ENCODE assay signal across 28 cellular contexts in genomic region chr22:26835023-26835422, GRCh38.
"Had no signal": no experiment of that assay in that cellular context is flagged by ENCODE, and none has a peak within 500 bp of the region (broad histone marks: within the 10 kb centered on the region; RNA-seq: fewer than 3 reads in every experiment).

No MANE protein-coding gene starts in this region.

- DNase-seq: stimulated activated CD4-positive, alpha-beta T cell treated with anti-CD3 and anti-CD28 coated beads, Interleukin-2, amount 100 ng/mL, for 48 hours; stimulated activated CD4-positive, alpha-beta T cell treated with anti-CD3 and anti-CD28 coated beads, Interleukin-4, amount 100 ng/mL, for 1 hour; stimulated activated CD4-positive, alpha-beta T cell treated with anti-CD3 and anti-CD28 coated beads, Interleukin-4, amount 100 ng/mL, for 24 hours; stimulated activated CD4-positive, alpha-beta T cell treated with anti-CD3 and anti-CD28 coated beads, Interleukin-4, amount 100 ng/mL, for 4 hours; stimulated activated CD8-positive, alpha-beta memory T cell treated with anti-CD3 and anti-CD28 coated beads, Interleukin-4, amount 100 ng/mL, for 48 hours; stimulated activated naive B cell treated with anti-CD40 and anti-IgM and Interleukin-4, amounts not matched to agents 10 μg/mL and 1 μg/mL and 100 μg/mL, for 72 hours; stimulated activated naive CD4-positive, alpha-beta T cell; stimulated activated naive CD4-positive, alpha-beta T cell treated with Interleukin-2 at 50 U/mL for 16 hours; stimulated activated naive CD8-positive, alpha-beta T cell treated with anti-CD3 and anti-CD28 coated beads, Interleukin-15, amount 100 ng/mL, for 72 hours; stimulated activated naive CD8-positive, alpha-beta T cell treated with anti-CD3 and anti-CD28 coated beads, Interleukin-15, Interleukin-2, amounts not matched to agents 100 U/mL and 50 U/mL, for 24 hours; stomach; substantia nigra; testis; thyroid gland; tibial artery; transverse colon; trophoblast cell; upper lobe of left lung; upper lobe of right lung; uterus had no signal

- H3K4me1 Mint-ChIP-seq: stimulated activated memory B cell treated with anti-CD40 and anti-IgM and Interleukin-4, amounts not matched to agents 10 μg/mL and 1 μg/mL and 100 μg/mL, for 72 hours; stimulated activated naive B cell treated with anti-CD40 and anti-IgM and Interleukin-4, amounts not matched to agents 10 μg/mL and 1 μg/mL and 100 μg/mL, for 72 hours; stimulated activated naive CD8-positive, alpha-beta T cell treated with anti-CD3 and anti-CD28 coated beads, Interleukin-15, amount 100 ng/mL, for 72 hours had no signal

- H3K4me3 ChIP-seq: stomach, suprapubic skin, testis, thoracic aorta, thyroid gland, tibial artery, tibial nerve, transverse colon, upper lobe of left lung, upper lobe of right lung, uterus, vagina had no signal

- H3K27me3 Mint-ChIP-seq: stimulated activated memory B cell treated with anti-CD40 and anti-IgM and Interleukin-4, amounts not matched to agents 10 μg/mL and 1 μg/mL and 100 μg/mL, for 72 hours; stimulated activated naive B cell treated with anti-CD40 and anti-IgM and Interleukin-4, amounts not matched to agents 10 μg/mL and 1 μg/mL and 100 μg/mL, for 72 hours; stimulated activated naive CD8-positive, alpha-beta T cell treated with anti-CD3 and anti-CD28 coated beads, Interleukin-15, amount 100 ng/mL, for 72 hours; stimulated activated naive CD8-positive, alpha-beta T cell treated with anti-CD3 and anti-CD28 coated beads, Interleukin-15, Interleukin-2, amounts not matched to agents 100 ng/mL and 50 ng/mL, for 24 hours had no signal

- H3K27ac Mint-ChIP-seq: stimulated activated effector memory CD8-positive, alpha-beta T cell treated with anti-CD3 and anti-CD28 coated beads, Interleukin-12 subunit alpha, Interleukin-12 subunit beta, amount 100 ng/mL, for 72 hours; stimulated activated memory B cell treated with anti-CD40 and anti-IgM and Interleukin-4, amounts not matched to agents 10 μg/mL and 1 μg/mL and 100 μg/mL, for 72 hours; stimulated activated naive B cell treated with anti-CD40 and anti-IgM and Interleukin-4, amounts not matched to agents 10 μg/mL and 1 μg/mL and 100 μg/mL, for 72 hours; stimulated activated naive CD8-positive, alpha-beta T cell treated with anti-CD3 and anti-CD28 coated beads, Interleukin-15, Interleukin-2, amounts not matched to agents 100 ng/mL and 50 ng/mL, for 24 hours; type B pancreatic cell had no signal

- H3K36me3 ChIP-seq: stomach, suprapubic skin, thoracic aorta, thyroid gland, tibial artery, tibial nerve, transverse colon, upper lobe of left lung, upper lobe of right lung, uterus, vagina had no signal

- H3K27me3 ChIP-seq: stomach, suprapubic skin, testis, thyroid gland, tibial artery, tibial nerve, transverse colon, upper lobe of left lung, upper lobe of right lung, uterus, vagina had no signal

- H3K36me3 Mint-ChIP-seq: stimulated activated effector memory CD8-positive, alpha-beta T cell treated with anti-CD3 and anti-CD28 coated beads, Interleukin-12 subunit alpha, Interleukin-12 subunit beta, amount 100 ng/mL, for 72 hours; stimulated activated memory B cell treated with anti-CD40 and anti-IgM and Interleukin-4, amounts not matched to agents 10 μg/mL and 1 μg/mL and 100 μg/mL, for 72 hours; stimulated activated naive B cell treated with anti-CD40 and anti-IgM and Interleukin-4, amounts not matched to agents 10 μg/mL and 1 μg/mL and 100 μg/mL, for 72 hours; type B pancreatic cell had no signal

- H3K9me3 ChIP-seq: stomach, suprapubic skin, testis, thoracic aorta, thyroid gland, tibial artery, tibial nerve, transverse colon, upper lobe of left lung, upper lobe of right lung, uterus, vagina had no signal

- ATAC-seq: stimulated activated effector memory CD8-positive, alpha-beta T cell treated with anti-CD3 and anti-CD28 coated beads, Interleukin-12 subunit alpha, Interleukin-12 subunit beta, amount 100 ng/mL, for 72 hours; stimulated activated memory B cell treated with anti-CD40 and anti-IgM and Interleukin-4, amounts not matched to agents 10 μg/mL and 1 μg/mL and 100 μg/mL, for 72 hours; stimulated activated naive B cell treated with anti-CD40 and anti-IgM and Interleukin-4, amounts not matched to agents 10 μg/mL and 1 μg/mL and 100 μg/mL, for 72 hours; stimulated activated naive CD8-positive, alpha-beta T cell treated with anti-CD3 and anti-CD28 coated beads, Interleukin-15, amount 100 ng/mL, for 72 hours; stimulated activated naive CD8-positive, alpha-beta T cell treated with anti-CD3 and anti-CD28 coated beads, Interleukin-15, Interleukin-2, amounts not matched to agents 100 U/mL and 50 U/mL, for 24 hours; upper lobe of right lung had no signal

- H3K27ac ChIP-seq: stomach, suprapubic skin, testis, thoracic aorta, thyroid gland, tibial artery, tibial nerve, transverse colon, upper lobe of left lung, upper lobe of right lung, uterus, vagina had no signal

- H3K4me3 Mint-ChIP-seq: stimulated activated effector memory CD8-positive, alpha-beta T cell treated with anti-CD3 and anti-CD28 coated beads, Interleukin-12 subunit alpha, Interleukin-12 subunit beta, amount 100 ng/mL, for 72 hours; stimulated activated memory B cell treated with anti-CD40 and anti-IgM and Interleukin-4, amounts not matched to agents 10 μg/mL and 1 μg/mL and 100 μg/mL, for 72 hours; stimulated activated naive B cell treated with anti-CD40 and anti-IgM and Interleukin-4, amounts not matched to agents 10 μg/mL and 1 μg/mL and 100 μg/mL, for 72 hours; stimulated activated naive CD8-positive, alpha-beta T cell treated with anti-CD3 and anti-CD28 coated beads, Interleukin-15, amount 100 ng/mL, for 72 hours; stimulated activated naive CD8-positive, alpha-beta T cell treated with anti-CD3 and anti-CD28 coated beads, Interleukin-15, Interleukin-2, amounts not matched to agents 100 ng/mL and 50 ng/mL, for 24 hours; type B pancreatic cell had no signal

- H3K9me3 Mint-ChIP-seq: stimulated activated effector memory CD8-positive, alpha-beta T cell treated with anti-CD3 and anti-CD28 coated beads, Interleukin-12 subunit alpha, Interleukin-12 subunit beta, amount 100 ng/mL, for 72 hours; stimulated activated memory B cell treated with anti-CD40 and anti-IgM and Interleukin-4, amounts not matched to agents 10 μg/mL and 1 μg/mL and 100 μg/mL, for 72 hours; stimulated activated naive B cell treated with anti-CD40 and anti-IgM and Interleukin-4, amounts not matched to agents 10 μg/mL and 1 μg/mL and 100 μg/mL, for 72 hours; stimulated activated naive CD8-positive, alpha-beta T cell treated with anti-CD3 and anti-CD28 coated beads, Interleukin-15, amount 100 ng/mL, for 72 hours; stimulated activated naive CD8-positive, alpha-beta T cell treated with anti-CD3 and anti-CD28 coated beads, Interleukin-15, Interleukin-2, amounts not matched to agents 100 ng/mL and 50 ng/mL, for 24 hours; type B pancreatic cell had no signal

- H3K4me1 ChIP-seq: suprapubic skin, testis, thyroid gland, tibial nerve, transverse colon, upper lobe of left lung, upper lobe of right lung, uterus, vagina had no signal
